In genomic region chr17:29117440-29117753, GRCh38 we compare ENCODE assay signal across 9 cellular contexts.
A peak's percentile ranks its signal among the peaks of the same experiment; 100 is the strongest.
DNase-seq lines count a peak whose midpoint lies in the region; ATAC-seq and TF ChIP-seq lines count a peak whose summit lies in the region.
"Had no signal": no experiment of that assay in that cellular context is flagged by ENCODE, and none has a peak within 500 bp of the region (broad histone marks: within the 10 kb centered on the region; RNA-seq: fewer than 3 reads in every experiment).

No MANE protein-coding gene starts in this region.

- peak; percentile 33 for ATAC-seq in stimulated activated naive CD8-positive, alpha-beta T cell treated with anti-CD3 and anti-CD28 coated beads, Interleukin-15, amount 100 ng/mL, for 72 hours
- ATAC-seq in stimulated activated naive CD8-positive, alpha-beta T cell treated with anti-CD3 and anti-CD28 coated beads, Interleukin-15, Interleukin-2, amounts not matched to agents 100 U/mL and 50 U/mL, for 24 hours = no peak
- ATAC-seq in left lobe of liver (peak; percentile 10), HG03108 (IDR thresholded peaks at IDR 0.05; ENCODE audit: unreplicated experiment) (no peak), HG02970 (IDR thresholded peaks at IDR 0.05; ENCODE audit: low FRiP score, unreplicated experiment) (no peak)

- no peak overlapping the region for H3K27ac ChIP-seq in VCaP

- DNase-seq in stimulated activated naive CD8-positive, alpha-beta T cell treated with anti-CD3 and anti-CD28 coated beads, Interleukin-15, amount 100 ng/mL, for 72 hours = no peak
- no peak for DNase-seq in stimulated activated naive CD8-positive, alpha-beta T cell treated with anti-CD3 and anti-CD28 coated beads, Interleukin-15, Interleukin-2, amounts not matched to agents 100 U/mL and 50 U/mL, for 24 hours
- DNase-seq in left lobe of liver (ENCODE audit: low spot score) (no peak), NCI-H226 (no peak)
- no peak for DNase-seq in stimulated activated CD4-positive, alpha-beta T cell treated with anti-CD3 and anti-CD28 coated beads, Interleukin-2, amount 100 ng/mL, for 48 hours

- no peak overlapping the region for H3K4me3 Mint-ChIP-seq in stimulated activated naive CD8-positive, alpha-beta T cell treated with anti-CD3 and anti-CD28 coated beads, Interleukin-15, amount 100 ng/mL, for 72 hours
- H3K4me3 Mint-ChIP-seq: CD4-positive, CD25-positive, alpha-beta regulatory T cell had no signal

- H3K27ac Mint-ChIP-seq in stimulated activated naive CD8-positive, alpha-beta T cell treated with anti-CD3 and anti-CD28 coated beads, Interleukin-15, amount 100 ng/mL, for 72 hours = peak overlapping the region in 1 of 2 donors; percentile 93
- H3K27ac Mint-ChIP-seq: CD4-positive, CD25-positive, alpha-beta regulatory T cell had no signal

- TF ChIP-seq CTCF in VCaP (conservative IDR thresholded peaks at IDR 0.05) = peak; percentile 71

- H3K27me3 Mint-ChIP-seq in stimulated activated naive CD8-positive, alpha-beta T cell treated with anti-CD3 and anti-CD28 coated beads, Interleukin-15, amount 100 ng/mL, for 72 hours = no peaks in the 10 kb centered on the region
- H3K27me3 Mint-ChIP-seq: CD4-positive, CD25-positive, alpha-beta regulatory T cell had no signal

- peaks cover 15% of the 10 kb centered on the region for H3K4me1 Mint-ChIP-seq in stimulated activated naive CD8-positive, alpha-beta T cell treated with anti-CD3 and anti-CD28 coated beads, Interleukin-15, amount 100 ng/mL, for 72 hours

- H3K9me3 Mint-ChIP-seq in stimulated activated naive CD8-positive, alpha-beta T cell treated with anti-CD3 and anti-CD28 coated beads, Interleukin-15, amount 100 ng/mL, for 72 hours = no peaks in the 10 kb centered on the region
- H3K9me3 Mint-ChIP-seq: CD4-positive, CD25-positive, alpha-beta regulatory T cell had no signal

Comparison
In these comparisons a context has a peak if more than half of its experiments do, and no peak if none do; other contexts are left out.
1. ATAC-seq: peak in stimulated activated naive CD8-positive, alpha-beta T cell treated with anti-CD3 and anti-CD28 coated beads, Interleukin-15, amount 100 ng/mL, for 72 hours (single experiment) and left lobe of liver (single experiment); none in stimulated activated naive CD8-positive, alpha-beta T cell treated with anti-CD3 and anti-CD28 coated beads, Interleukin-15, Interleukin-2, amounts not matched to agents 100 U/mL and 50 U/mL, for 24 hours (single experiment), HG03108 (single experiment) and HG02970 (single experiment).